Comparison of ENCODE assay signal across 16 cellular contexts in the genomic region with DNA sequence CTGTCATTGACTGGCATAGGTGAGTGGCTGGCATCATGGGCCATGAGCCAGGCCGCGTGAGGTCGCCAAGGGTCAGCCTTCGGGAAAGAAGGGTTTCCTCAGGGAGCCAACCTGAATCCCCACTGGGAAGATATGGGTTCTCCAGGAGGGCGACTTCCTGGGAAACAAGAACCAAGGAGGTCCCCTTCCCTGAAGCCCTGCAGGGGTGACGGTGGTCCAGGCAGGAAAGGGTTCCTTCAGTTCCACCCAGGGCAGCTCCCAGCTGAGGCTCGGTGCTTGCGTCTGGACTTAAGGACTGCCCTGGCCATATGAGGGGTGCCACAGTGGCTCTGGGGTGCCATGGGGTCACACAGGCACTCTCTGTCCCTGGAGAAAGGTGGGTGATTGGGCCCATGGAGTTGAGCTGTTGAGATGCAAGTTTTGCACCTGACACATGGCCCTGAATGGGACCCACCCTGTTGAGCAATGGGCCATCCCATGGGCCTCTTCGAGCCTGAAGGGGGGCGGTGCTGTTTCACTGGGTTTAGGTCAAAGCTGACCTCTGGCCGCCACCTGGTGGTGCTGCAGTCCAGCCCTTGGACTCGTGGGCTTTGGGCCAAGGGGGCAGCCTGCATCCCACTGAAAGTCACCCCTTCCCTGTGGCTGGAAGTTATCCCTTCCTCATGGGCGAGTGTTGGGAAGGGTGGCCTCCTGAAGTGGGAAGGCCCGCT.
A peak's percentile ranks its signal among the peaks of the same experiment; 100 is the strongest.
DNase-seq lines count a peak whose midpoint lies in the region; ATAC-seq and TF ChIP-seq lines count a peak whose summit lies in the region.
"Had no signal": no experiment of that assay in that cellular context is flagged by ENCODE, and none has a peak within 500 bp of the region (broad histone marks: within the 10 kb centered on the region; RNA-seq: fewer than 3 reads in every experiment).

No MANE protein-coding gene starts in this region.

- H3K79me2 ChIP-seq in SK-N-SH (ENCODE audit: insufficient read depth) = no peaks in the 10 kb centered on the region

- CTCF ChIA-PET in SK-N-SH (lab: Yijun Ruan, JAX) = no interaction called here

- no peaks in the 10 kb centered on the region for H3K4me1 ChIP-seq in right atrium auricular region
- H3K4me1 ChIP-seq in SK-N-SH (ENCODE audit: control insufficient read depth in 1 of 2, insufficient read depth in 2 of 2, low read depth in 1 of 2, low read length in 1 of 2) = no peaks in the 10 kb centered on the region
- H3K4me1 ChIP-seq: adrenal gland, Caco-2, gastrocnemius medialis had no signal

- H3K27me3 Mint-ChIP-seq in CD14-positive monocyte (ENCODE audit: low read depth in 3 of 3) = no peaks in the 10 kb centered on the region
- no peaks in the 10 kb centered on the region for H3K27me3 Mint-ChIP-seq in T-helper 17 cell
- H3K27me3 Mint-ChIP-seq: stimulated activated naive CD8-positive, alpha-beta T cell treated with anti-CD3 and anti-CD28 coated beads, Interleukin-15, amount 100 ng/mL, for 72 hours had no signal

- H3K36me3 ChIP-seq in right atrium auricular region = no peaks in the 10 kb centered on the region
- no peaks in the 10 kb centered on the region for H3K36me3 ChIP-seq in SK-N-SH (replicated peaks in 1 of 2; ENCODE audit: control insufficient read depth in 1 of 2, insufficient read depth in 2 of 2, low read length in 1 of 2)
- H3K36me3 ChIP-seq: adrenal gland, gastrocnemius medialis had no signal

- no peak for ATAC-seq in T-helper 17 cell
- no peak for ATAC-seq in omental fat pad (ENCODE audit: low FRiP score)
- no peak for ATAC-seq in HG03139 (IDR thresholded peaks at IDR 0.05; ENCODE audit: unreplicated experiment)
- ATAC-seq: activated CD4-positive, CD25-positive, alpha-beta regulatory T cell treated with anti-CD3 and anti-CD28 coated beads, Interleukin-2, amount 50 U/mL, for 24 hours; gastrocnemius medialis; GM12878; stimulated activated naive CD8-positive, alpha-beta T cell treated with anti-CD3 and anti-CD28 coated beads, Interleukin-15, amount 100 ng/mL, for 72 hours had no signal

- H3K4me3 Mint-ChIP-seq in CD14-positive monocyte (no peak overlapping the region), T-helper 17 cell (no peak overlapping the region)
- H3K4me3 Mint-ChIP-seq: stimulated activated naive CD8-positive, alpha-beta T cell treated with anti-CD3 and anti-CD28 coated beads, Interleukin-15, amount 100 ng/mL, for 72 hours had no signal

- peaks cover 71 to 100% (median 97%) of the 10 kb centered on the region in 7 donors for H3K9me3 Mint-ChIP-seq in CD14-positive monocyte

- H3K27me3 ChIP-seq in right atrium auricular region (no peaks in the 10 kb centered on the region), SK-N-SH (ENCODE audit: insufficient read depth) (no peaks in the 10 kb centered on the region)
- H3K27me3 ChIP-seq: adrenal gland, gastrocnemius medialis had no signal

- no peak overlapping the region for H3K4me3 ChIP-seq in right atrium auricular region
- H3K4me3 ChIP-seq in SK-N-SH (ENCODE audit: low read depth in 2 of 2, low read length in 1 of 2) = no peak overlapping the region
- H3K4me3 ChIP-seq: adrenal gland, gastrocnemius medialis, GM12878 had no signal

- H2AFZ ChIP-seq in SK-N-SH (ENCODE audit: low read depth) = no peak overlapping the region

- no peak overlapping the region for H3K4me2 ChIP-seq in SK-N-SH

- no peaks in the 10 kb centered on the region for H4K20me1 ChIP-seq in SK-N-SH (ENCODE audit: insufficient read depth)

- no peak for TF ChIP-seq RAD21 in SK-N-SH (IDR thresholded peaks at IDR 0.05; ENCODE audit: low read length)

- TF ChIP-seq CTCF in CD14-positive monocyte (IDR thresholded peaks at IDR 0.05) = no peak
- no peak for TF ChIP-seq CTCF in right atrium auricular region (IDR thresholded peaks at IDR 0.05)
- no peak for TF ChIP-seq CTCF in omental fat pad (IDR thresholded peaks at IDR 0.05)
- no peak for TF ChIP-seq CTCF in SK-N-SH (IDR thresholded peaks at IDR 0.05)

- WGBS in SK-N-SH (ENCODE audit: low lambda C conversion rate) = 37% methylated on average over 11 of the region's 14 CpGs

- no peak overlapping the region for H3K27ac Mint-ChIP-seq in CD14-positive monocyte
- no peak overlapping the region for H3K27ac Mint-ChIP-seq in T-helper 17 cell
- H3K27ac Mint-ChIP-seq: stimulated activated naive CD8-positive, alpha-beta T cell treated with anti-CD3 and anti-CD28 coated beads, Interleukin-15, amount 100 ng/mL, for 72 hours had no signal

- H3K4me1 Mint-ChIP-seq in CD14-positive monocyte = no peaks in the 10 kb centered on the region
- H3K4me1 Mint-ChIP-seq in T-helper 17 cell = no peaks in the 10 kb centered on the region
- H3K4me1 Mint-ChIP-seq: stimulated activated naive CD8-positive, alpha-beta T cell treated with anti-CD3 and anti-CD28 coated beads, Interleukin-15, amount 100 ng/mL, for 72 hours had no signal

- H3K9me2 ChIP-seq in SK-N-SH = no peaks in the 10 kb centered on the region

- intact Hi-C loops in CD14-positive monocyte (cut with micrococcal nuclease) = no loop called here

- H3K27ac ChIP-seq in right atrium auricular region (no peak overlapping the region), SK-N-SH (ENCODE audit: low read depth in 2 of 2, low read length in 1 of 2) (no peak overlapping the region)
- H3K27ac ChIP-seq: adrenal gland, gastrocnemius medialis, RWPE1 had no signal

- no peaks in the 10 kb centered on the region for H3F3A ChIP-seq in SK-N-SH (replicated peaks; ENCODE audit: insufficient read depth)

- H3K9ac ChIP-seq in SK-N-SH = no peak overlapping the region

- POLR2A ChIA-PET in SK-N-SH (lab: Yijun Ruan, JAX) = no interaction called here

- DNase-seq in CD14-positive monocyte (ENCODE audit: low spot score) = peak; percentile 12
- DNase-seq in T-helper 17 cell = peak in 2 of 3 donors; percentile 4 to 8
- peak; percentile 23 for DNase-seq in right atrium auricular region (ENCODE audit: low spot score)
- peak; percentile 6 for DNase-seq in omental fat pad (ENCODE audit: low spot score)
- DNase-seq in NCI-H2227 (lab: John Stamatoyannopoulos, UW; ENCODE audit: unreplicated experiment) = no peak
- no peak for DNase-seq in SK-N-SH
- DNase-seq in NCI-H1105 (lab: John Stamatoyannopoulos, UW) = no peak
- DNase-seq: activated T-cell treated with anti-CD3 and anti-CD28 coated beads for 4 hours; stimulated activated naive CD8-positive, alpha-beta T cell treated with anti-CD3 and anti-CD28 coated beads, Interleukin-15, amount 100 ng/mL, for 72 hours had no signal

- H3K9me3 ChIP-seq in T-helper 17 cell (ENCODE audit: control insufficient read depth, low read length, poor library complexity, severe bottlenecking) (no peaks in the 10 kb centered on the region), right atrium auricular region (no peaks in the 10 kb centered on the region), SK-N-SH (no peaks in the 10 kb centered on the region)
- H3K9me3 ChIP-seq: adrenal gland, gastrocnemius medialis had no signal

- no peak for TF ChIP-seq EP300 in SK-N-SH (IDR thresholded peaks at IDR 0.05; ENCODE audit: borderline replicate concordance in 1 of 2, low read depth in 1 of 2, low read length in 1 of 2)

- H3K36me3 Mint-ChIP-seq in CD14-positive monocyte = no peaks in the 10 kb centered on the region
- H3K36me3 Mint-ChIP-seq in T-helper 17 cell (ENCODE audit: low read depth) = no peaks in the 10 kb centered on the region

TF ChIP-seq in SK-N-SH, 30 proteins besides CTCF, POLR2A, EP300 and RAD21:
- TF ChIP-seq, protein P1, sequence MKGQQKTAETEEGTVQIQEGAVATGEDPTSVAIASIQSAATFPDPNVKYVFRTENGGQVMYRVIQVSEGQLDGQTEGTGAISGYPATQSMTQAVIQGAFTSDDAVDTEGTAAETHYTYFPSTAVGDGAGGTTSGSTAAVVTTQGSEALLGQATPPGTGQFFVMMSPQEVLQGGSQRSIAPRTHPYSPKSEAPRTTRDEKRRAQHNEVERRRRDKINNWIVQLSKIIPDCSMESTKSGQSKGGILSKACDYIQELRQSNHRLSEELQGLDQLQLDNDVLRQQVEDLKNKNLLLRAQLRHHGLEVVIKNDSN (IDR thresholded peaks at IDR 0.05; ENCODE audit: borderline replicate concordance, low read depth) = no peak
- TF ChIP-seq, protein P2, sequence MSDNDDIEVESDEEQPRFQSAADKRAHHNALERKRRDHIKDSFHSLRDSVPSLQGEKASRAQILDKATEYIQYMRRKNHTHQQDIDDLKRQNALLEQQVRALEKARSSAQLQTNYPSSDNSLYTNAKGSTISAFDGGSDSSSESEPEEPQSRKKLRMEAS (IDR thresholded peaks at IDR 0.05; ENCODE audit: low read depth) = no peak
- no peak for TF ChIP-seq GATA2 (CRISPR knock-in tag; IDR thresholded peaks at IDR 0.05)
- TF ChIP-seq, protein P3, sequence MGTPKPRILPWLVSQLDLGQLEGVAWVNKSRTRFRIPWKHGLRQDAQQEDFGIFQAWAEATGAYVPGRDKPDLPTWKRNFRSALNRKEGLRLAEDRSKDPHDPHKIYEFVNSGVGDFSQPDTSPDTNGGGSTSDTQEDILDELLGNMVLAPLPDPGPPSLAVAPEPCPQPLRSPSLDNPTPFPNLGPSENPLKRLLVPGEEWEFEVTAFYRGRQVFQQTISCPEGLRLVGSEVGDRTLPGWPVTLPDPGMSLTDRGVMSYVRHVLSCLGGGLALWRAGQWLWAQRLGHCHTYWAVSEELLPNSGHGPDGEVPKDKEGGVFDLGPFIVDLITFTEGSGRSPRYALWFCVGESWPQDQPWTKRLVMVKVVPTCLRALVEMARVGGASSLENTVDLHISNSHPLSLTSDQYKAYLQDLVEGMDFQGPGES (IDR thresholded peaks at IDR 0.05; ENCODE audit: low read depth, low read length) = no peak
- TF ChIP-seq SIN3A (IDR thresholded peaks at IDR 0.05; ENCODE audit: borderline replicate concordance, low read depth, low read length) = no peak
- TF ChIP-seq FOXJ3 (CRISPR knock-in tag; IDR thresholded peaks at IDR 0.05) = no peak
- no peak for TF ChIP-seq EZH2phosphoT487 (IDR thresholded peaks at IDR 0.05; ENCODE audit: borderline replicate concordance, low read depth)
- no peak for TF ChIP-seq TCF12 (IDR thresholded peaks at IDR 0.05)
- no peak for TF ChIP-seq SMC3 (IDR thresholded peaks at IDR 0.05; ENCODE audit: low read depth, low read length)
- no peak for TF ChIP-seq RCOR1 (IDR thresholded peaks at IDR 0.05; ENCODE audit: low read length)
- TF ChIP-seq MEF2A (IDR thresholded peaks at IDR 0.05; ENCODE audit: borderline replicate concordance, low read depth) = no peak
- TF ChIP-seq MXI1 (IDR thresholded peaks at IDR 0.05; ENCODE audit: low read depth, low read length) = no peak
- TF ChIP-seq CHD2 (IDR thresholded peaks at IDR 0.05; ENCODE audit: low read length, partially characterized antibody) = no peak
- TF ChIP-seq FOSL2 (IDR thresholded peaks at IDR 0.05; ENCODE audit: borderline replicate concordance, low read depth) = no peak
- no peak for TF ChIP-seq NRF1 (IDR thresholded peaks at IDR 0.05; ENCODE audit: low read depth, low read length)
TF ChIP-seq in SK-N-SH: peak in this region for 0.

Comparison
In these comparisons a context has a peak if more than half of its experiments do, and no peak if none do; other contexts are left out.
1. DNase-seq: peak in CD14-positive monocyte (single experiment), T-helper 17 cell (2 of 3), right atrium auricular region (single experiment) and omental fat pad (single experiment); none in NCI-H2227 (single experiment), SK-N-SH (single experiment) and NCI-H1105 (single experiment).